Comparison of ENCODE assay signal across 13 cellular contexts in the genomic region with DNA sequence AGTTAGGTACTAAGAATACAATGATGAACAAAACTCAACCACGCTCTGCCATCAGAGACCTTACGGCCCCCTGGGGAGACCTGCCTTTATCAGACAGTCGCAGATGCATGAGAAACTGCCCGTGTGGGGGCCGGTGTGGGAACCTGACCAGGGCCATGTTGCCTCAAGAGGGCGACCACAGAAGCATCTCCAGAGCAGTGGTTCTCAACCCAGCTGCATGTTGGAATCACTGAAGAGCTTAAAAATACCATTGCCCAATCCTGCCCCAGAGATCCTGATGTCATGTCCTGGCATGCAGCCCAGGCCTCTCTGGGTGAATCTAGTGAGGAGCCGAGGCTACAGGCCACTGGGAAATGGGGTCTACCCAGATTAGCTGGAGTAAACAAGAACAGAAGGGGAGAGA.
A peak's percentile ranks its signal among the peaks of the same experiment; 100 is the strongest.
DNase-seq lines count a peak whose midpoint lies in the region; ATAC-seq and TF ChIP-seq lines count a peak whose summit lies in the region.
"Had no signal": no experiment of that assay in that cellular context is flagged by ENCODE, and none has a peak within 500 bp of the region (broad histone marks: within the 10 kb centered on the region; RNA-seq: fewer than 3 reads in every experiment).

No MANE protein-coding gene starts in this region.

- no peak for TF ChIP-seq CTCF in BE2C (IDR thresholded peaks at IDR 0.05; ENCODE audit: low read depth, low read length)
- no peak for TF ChIP-seq CTCF in H9 (conservative IDR thresholded peaks at IDR 0.05)

- H2AK5ac ChIP-seq in H9 (ENCODE audit: insufficient read length, low read length) = no peak overlapping the region

- no peak overlapping the region for H3K9ac ChIP-seq in H9 (ENCODE audit: extremely low read depth, insufficient read length, low read length)

- ATAC-seq in HG03280 (IDR thresholded peaks at IDR 0.05; ENCODE audit: unreplicated experiment) = no peak

- H3K27me3 Mint-ChIP-seq in H9 (ENCODE audit: low read depth) = peaks cover 2% of the 10 kb centered on the region; the same call in 1 of the 2 replicates
- H3K27me3 Mint-ChIP-seq: activated CD4-positive, alpha-beta T cell treated with anti-CD3 and anti-CD28 coated beads, Interleukin-2, amount 10 ng/mL, durations not matched to agents 7 days and 5 days; activated naive CD8-positive, alpha-beta T cell; progenitor cell of endocrine pancreas; type B pancreatic cell had no signal

- no peak overlapping the region for H2BK5ac ChIP-seq in H9 (ENCODE audit: insufficient read length, low read length)

- no peaks in the 10 kb centered on the region for H3K36me3 Mint-ChIP-seq in H9 (ENCODE audit: insufficient read depth in 1 of 3, low read depth in 3 of 3)
- H3K36me3 Mint-ChIP-seq: type B pancreatic cell had no signal

- no peak overlapping the region for H3K4me3 ChIP-seq in BE2C (ENCODE audit: low read depth, low read length)

- H3K23ac ChIP-seq in H9 (ENCODE audit: insufficient read length, low read depth, low read length) = no peak overlapping the region

- WGBS in H9 (ENCODE audit: extremely low coverage, insufficient read length, low lambda C conversion rate) = no CpG with 5 or more reads among the region's 7 CpGs

- H4K20me1 ChIP-seq in H9 (ENCODE audit: control insufficient read depth, insufficient read depth, insufficient read length) = no peaks in the 10 kb centered on the region

- peak overlapping the region; percentile 60 for H3K14ac ChIP-seq in H9 (ENCODE audit: insufficient read depth, low read length)

- no peaks in the 10 kb centered on the region for H3K79me2 ChIP-seq in H9 (ENCODE audit: insufficient read depth, low read length)

- H3K36me3 ChIP-seq in BE2C = no peaks in the 10 kb centered on the region

- no peak overlapping the region for H2BK12ac ChIP-seq in H9 (ENCODE audit: insufficient read length, low read depth, low read length)

- no peak overlapping the region for H2BK15ac ChIP-seq in H9 (ENCODE audit: low read depth, low read length)

- no peaks in the 10 kb centered on the region for H3K79me1 ChIP-seq in H9 (ENCODE audit: insufficient read depth, low read depth, low read length, poor library complexity, severe bottlenecking)

- H4K91ac ChIP-seq in H9 (ENCODE audit: insufficient read length, low read depth, low read length) = no peak overlapping the region

- H3K4ac ChIP-seq in H9 (ENCODE audit: low read depth, low read length) = no peak overlapping the region

- no peak overlapping the region for H2AFZ ChIP-seq in H9 (ENCODE audit: low read length)

- H3K9me3 Mint-ChIP-seq in H9 = no peaks in the 10 kb centered on the region
- H3K9me3 Mint-ChIP-seq: activated CD4-positive, alpha-beta T cell treated with anti-CD3 and anti-CD28 coated beads, Interleukin-2, amount 10 ng/mL, durations not matched to agents 7 days and 5 days; type B pancreatic cell had no signal

- H3K4me3 Mint-ChIP-seq in H9 = no peak overlapping the region
- H3K4me3 Mint-ChIP-seq: activated CD4-positive, alpha-beta T cell treated with anti-CD3 and anti-CD28 coated beads, Interleukin-2, amount 10 ng/mL, durations not matched to agents 7 days and 5 days; activated naive CD8-positive, alpha-beta T cell; type B pancreatic cell had no signal

- H3K4me1 Mint-ChIP-seq in H9 = peaks cover 7 to 9% of the 10 kb centered on the region in 2 experiments; a peak in 3 of 4 replicates

- H3K27ac ChIP-seq in H9 (ENCODE audit: insufficient read length, low read depth, low read length) = no peak overlapping the region

- H3K56ac ChIP-seq in H9 (ENCODE audit: insufficient read length, low read depth, low read length) = no peak overlapping the region

- no peak overlapping the region for H4K5ac ChIP-seq in H9 (ENCODE audit: insufficient read length, low read depth, low read length)

- H3K4me1 ChIP-seq in BE2C (no peaks in the 10 kb centered on the region), H9 (ENCODE audit: insufficient read depth, low read length) (no peaks in the 10 kb centered on the region)

- H3K27ac Mint-ChIP-seq in H9 = no peak overlapping the region
- H3K27ac Mint-ChIP-seq: progenitor cell of endocrine pancreas, type B pancreatic cell had no signal

- H3K9me3 ChIP-seq in BE2C (no peaks in the 10 kb centered on the region), H9 (ENCODE audit: control insufficient read depth, low read depth, low read length) (no peaks in the 10 kb centered on the region)

- H2BK120ac ChIP-seq in H9 (ENCODE audit: low read depth, low read length, poor library complexity, severe bottlenecking) = no peak overlapping the region

- no peak overlapping the region for H2BK20ac ChIP-seq in H9 (ENCODE audit: low read depth, low read length, poor library complexity, severe bottlenecking)

- H3K27me3 ChIP-seq in BE2C = no peaks in the 10 kb centered on the region
- H3K27me3 ChIP-seq in H9 (ENCODE audit: insufficient read depth, low read length) = no peaks in the 10 kb centered on the region

- DNase-seq in BE2C (peak; percentile 21), H9 (no peak), amniotic epithelial cell (ENCODE audit: low read depth) (peak; percentile 67), kidney tubule cell (ENCODE audit: low spot score) (peak; percentile 9), NCI-H774 (lab: John Stamatoyannopoulos, UW) (no peak), NCI-H2081 (lab: John Stamatoyannopoulos, UW) (no peak), D341Med (ENCODE audit: low spot score) (no peak)
- DNase-seq: activated CD4-positive, alpha-beta T cell treated with anti-CD3 and anti-CD28 coated beads, Interleukin-2, amount 10 ng/mL, durations not matched to agents 7 days and 5 days; DMS153 had no signal

- no peak overlapping the region for H4K8ac ChIP-seq in H9 (replicated peaks; ENCODE audit: insufficient read length, low read depth, low read length)

- H3T11ph ChIP-seq in H9 (ENCODE audit: low read length) = no peak overlapping the region

- H3K4me2 ChIP-seq in H9 (ENCODE audit: insufficient read depth, insufficient read length, low read length) = no peak overlapping the region

- no peaks in the 10 kb centered on the region for H3K23me2 ChIP-seq in H9 (ENCODE audit: insufficient read length, low read depth, low read length, poor library complexity, severe bottlenecking)

- H3K18ac ChIP-seq in H9 (ENCODE audit: insufficient read length, low read depth, low read length) = no peak overlapping the region

Comparison
In these comparisons a context has a peak if more than half of its experiments do, and no peak if none do; other contexts are left out.
1. DNase-seq: peak in BE2C (single experiment), amniotic epithelial cell (single experiment) and kidney tubule cell (single experiment); none in H9 (single experiment), NCI-H774 (single experiment), NCI-H2081 (0 of 2) and D341Med (single experiment).